In genomic region chr20:8616792-8617191, GRCh38 we compare ENCODE assay signal across 23 cellular contexts.
DNase-seq lines count a peak whose midpoint lies in the region; ATAC-seq and TF ChIP-seq lines count a peak whose summit lies in the region.
"Had no signal": no experiment of that assay in that cellular context is flagged by ENCODE, and none has a peak within 500 bp of the region (broad histone marks: within the 10 kb centered on the region; RNA-seq: fewer than 3 reads in every experiment).

No MANE protein-coding gene starts in this region.

- DNase-seq in GM03348 (ENCODE audit: low spot score) (peak; percentile 51), RPMI7951 (ENCODE audit: low read depth) (peak; percentile 21), fibroblast of peridontal ligament (ENCODE audit: extremely low read depth) (peak; percentile 83), pons (ENCODE audit: low spot score) (peak; percentile 16), GF-D8 (lab: John Stamatoyannopoulos, UW) (no peak), endodermal cell (no peak)
- DNase-seq: body of pancreas; Caco-2; gastrocnemius medialis; left colon; NCI-H1092; NCI-H2029; NCI-H524 treated with DMSO at 0.1 percent for 48 hours; nephron progenitor cell; stimulated activated CD4-positive, alpha-beta T cell treated with anti-CD3 and anti-CD28 coated beads, Interleukin-1b, Interleukin-23, amount 100 ng/mL, for 48 hours; stimulated activated naive CD8-positive, alpha-beta T cell treated with anti-CD3 and anti-CD28 coated beads, Interleukin-15, Interleukin-2, amounts not matched to agents 100 U/mL and 50 U/mL, for 24 hours had no signal

- H3K27me3 Mint-ChIP-seq in endodermal cell (ENCODE audit: insufficient read depth), result no peaks in the 10 kb centered on the region

- H3K27ac ChIP-seq in endodermal cell (ENCODE audit: low read depth, low read length), result no peak overlapping the region
- H3K27ac ChIP-seq: BLaER1, body of pancreas, coronary artery, gastrocnemius medialis, parathyroid adenoma, tibial nerve had no signal

- no peaks in the 10 kb centered on the region for H3K4me1 Mint-ChIP-seq in endodermal cell
- H3K4me1 Mint-ChIP-seq: nephron progenitor cell had no signal

- no peak overlapping the region for H3K27ac Mint-ChIP-seq in endodermal cell
- H3K27ac Mint-ChIP-seq: activated naive CD4-positive, alpha-beta T cell treated with anti-CD3 and anti-CD28 coated beads, Interleukin-2, amount 50 U/mL, for 72 hours; activated T-helper 1 cell treated with anti-CD3 and anti-CD28 coated beads, Interleukin-12 subunit alpha, Interleukin-12 subunit beta, Interleukin-2, Interleukin-4 antibody, amounts not matched to agents 30 ng/mL and 10 ng/mL and 1 ng/mL, durations not matched to agents 14 hours and 24 hours and 36 hours; nephron progenitor cell had no signal

- no peaks in the 10 kb centered on the region for H3K9me3 ChIP-seq in endodermal cell (ENCODE audit: control insufficient read depth, low read length)
- H3K9me3 ChIP-seq: BLaER1, body of pancreas, Caco-2, gastrocnemius medialis, tibial nerve had no signal

- ATAC-seq in GM19452 (IDR thresholded peaks at IDR 0.05; ENCODE audit: unreplicated experiment), result no peak
- ATAC-seq: activated naive CD4-positive, alpha-beta T cell treated with anti-CD3 and anti-CD28 coated beads, Interleukin-2, amount 50 U/mL, for 72 hours; body of pancreas; left colon; stimulated activated naive CD8-positive, alpha-beta T cell treated with anti-CD3 and anti-CD28 coated beads, Interleukin-15, Interleukin-2, amounts not matched to agents 100 U/mL and 50 U/mL, for 24 hours had no signal

- H3K4me3 ChIP-seq in endodermal cell (ENCODE audit: low read length), result no peak overlapping the region
- H3K4me3 ChIP-seq: BLaER1, body of pancreas, coronary artery, gastrocnemius medialis, tibial nerve had no signal

- no peaks in the 10 kb centered on the region for H3K27me3 ChIP-seq in endodermal cell (ENCODE audit: control insufficient read depth, insufficient read depth, low read length, poor library complexity, severe bottlenecking)
- H3K27me3 ChIP-seq: BLaER1, body of pancreas, gastrocnemius medialis, tibial nerve had no signal

- TF ChIP-seq CTCF in endodermal cell (conservative IDR thresholded peaks at IDR 0.05), result no peak

- no peak overlapping the region for H3K9ac ChIP-seq in endodermal cell (ENCODE audit: extremely low read depth, low read length, poor library complexity, severe bottlenecking)
- H3K9ac ChIP-seq: BLaER1, parathyroid adenoma had no signal

- H3K4me1 ChIP-seq in endodermal cell (ENCODE audit: control insufficient read depth, insufficient read depth, low read length), result no peaks in the 10 kb centered on the region
- H3K4me1 ChIP-seq: BLaER1, body of pancreas, Caco-2, gastrocnemius medialis, parathyroid adenoma, tibial nerve had no signal

- no peak overlapping the region for H3K4me3 Mint-ChIP-seq in endodermal cell
- H3K4me3 Mint-ChIP-seq: activated T-helper 1 cell treated with anti-CD3 and anti-CD28 coated beads, Interleukin-12 subunit alpha, Interleukin-12 subunit beta, Interleukin-2, Interleukin-4 antibody, amounts not matched to agents 30 ng/mL and 10 ng/mL and 1 ng/mL, durations not matched to agents 14 hours and 24 hours and 36 hours; nephron progenitor cell had no signal

- H3K36me3 Mint-ChIP-seq in endodermal cell (ENCODE audit: low read depth), result no peaks in the 10 kb centered on the region
- H3K36me3 Mint-ChIP-seq: activated naive CD4-positive, alpha-beta T cell treated with anti-CD3 and anti-CD28 coated beads, Interleukin-2, amount 50 U/mL, for 72 hours had no signal

- no peaks in the 10 kb centered on the region for H3K36me3 ChIP-seq in endodermal cell (ENCODE audit: control insufficient read depth, insufficient read depth, low read length)
- H3K36me3 ChIP-seq: BLaER1, gastrocnemius medialis, tibial nerve had no signal

- H3K9me3 Mint-ChIP-seq in endodermal cell, result no peaks in the 10 kb centered on the region
- H3K9me3 Mint-ChIP-seq: activated T-helper 1 cell treated with anti-CD3 and anti-CD28 coated beads, Interleukin-12 subunit alpha, Interleukin-12 subunit beta, Interleukin-2, Interleukin-4 antibody, amounts not matched to agents 30 ng/mL and 10 ng/mL and 1 ng/mL, durations not matched to agents 14 hours and 24 hours and 36 hours; nephron progenitor cell had no signal

Comparison
In these comparisons a context has a peak if more than half of its experiments do, and no peak if none do; other contexts are left out.
1. DNase-seq: peak in GM03348 (single experiment), RPMI7951 (single experiment), fibroblast of peridontal ligament (single experiment) and pons (single experiment); none in GF-D8 (single experiment) and endodermal cell (single experiment).